2 cellular contexts compared by ENCODE assay signal in genomic region chr6:13339863-13340635, GRCh38.
TF ChIP-seq lines count a peak whose summit lies in the region.

No MANE protein-coding gene starts in this region.

TF ChIP-seq in K562, 482 proteins besides CTCF, POLR2A, EP300 and RAD21 (continues in another document):
- TF ChIP-seq ZNF778 (CRISPR knock-in tag; IDR thresholded peaks at IDR 0.05) (no peak), HNRNPUL1 (IDR thresholded peaks at IDR 0.05; ENCODE audit: low read length) (no peak), ZNF655 (CRISPR knock-in tag; IDR thresholded peaks at IDR 0.05) (no peak), DLX4 (CRISPR knock-in tag; IDR thresholded peaks at IDR 0.05) (no peak), ZNF311 (CRISPR knock-in tag; IDR thresholded peaks at IDR 0.05) (no peak), KDM1A (IDR thresholded peaks at IDR 0.05) (0 out of 4 replicates have a peak, but pooled peaks of 1 of the 2 experiments have one; percentile 14), ELK1 (CRISPR knock-in tag; IDR thresholded peaks at IDR 0.05) (no peak), ZNF639 (CRISPR knock-in tag; conservative IDR thresholded peaks at IDR 0.05 in 1 of 2, IDR thresholded peaks at IDR 0.05 in 1 of 2) (no peak), CLOCK (CRISPR knock-in tag; IDR thresholded peaks at IDR 0.05; ENCODE audit: borderline replicate concordance) (no peak), BCOR (IDR thresholded peaks at IDR 0.05) (peak; percentile 39; the same call in 1 of the 2 replicates), ARID3A (IDR thresholded peaks at IDR 0.05; ENCODE audit: borderline replicate concordance, low read depth, low read length) (no peak), GABPA (tag; conservative IDR thresholded peaks at IDR 0.05; ENCODE audit: low read depth) (no peak), DMBX1 (CRISPR knock-in tag; IDR thresholded peaks at IDR 0.05; ENCODE audit: borderline replicate concordance) (no peak), MAFG (tag; conservative IDR thresholded peaks at IDR 0.05) (no peak), ZNF263 (CRISPR knock-in tag; IDR thresholded peaks at IDR 0.05; ENCODE audit: borderline replicate concordance) (no peak), ZBTB7A (IDR thresholded peaks at IDR 0.05; ENCODE audit: borderline replicate concordance, control insufficient read depth, low read depth, low read length) (no peak), RBM25 (IDR thresholded peaks at IDR 0.05; ENCODE audit: low read depth, low read length, severe bottlenecking) (peak; percentile 70), ADNP (tag; IDR thresholded peaks at IDR 0.05) (peak; percentile 35; the same call in 1 of the 2 replicates)

TF ChIP-seq in WTC11, 78 proteins besides CTCF, POLR2A, EP300 and RAD21:
- no peak for TF ChIP-seq ATF3 (CRISPR knock-in tag; conservative IDR thresholded peaks at IDR 0.05)
